Comparison of ENCODE assay signal across 24 cellular contexts in the genomic region with DNA sequence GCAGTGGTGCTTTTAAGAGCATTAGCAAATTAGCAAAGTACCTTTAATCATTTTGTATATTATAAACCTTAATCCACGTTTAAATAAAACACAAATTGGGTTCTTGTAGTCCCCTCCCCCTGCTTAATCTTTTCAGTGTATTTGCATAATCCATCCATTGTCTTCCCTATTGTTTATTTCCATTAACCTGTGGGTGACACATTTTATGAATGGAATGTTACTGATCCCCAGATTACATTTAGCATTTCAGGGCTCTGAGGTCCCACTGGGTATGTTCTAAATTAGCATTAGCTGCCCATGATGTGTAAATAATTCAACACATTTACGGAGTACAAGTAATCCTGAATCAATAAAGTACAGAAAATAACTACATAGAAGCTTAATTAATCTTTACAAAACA.
"Had no signal": no experiment of that assay in that cellular context is flagged by ENCODE, and none has a peak within 500 bp of the region (broad histone marks: within the 10 kb centered on the region; RNA-seq: fewer than 3 reads in every experiment).

No MANE protein-coding gene starts in this region.

- H3K27ac ChIP-seq: adrenal gland, VCaP had no signal

- H3K27me3 ChIP-seq: adrenal gland had no signal

- DNase-seq: activated CD4-positive, alpha-beta T cell treated with anti-CD3 and anti-CD28 coated beads for 36 hours; activated CD4-positive, alpha-beta T cell treated with anti-CD3 and anti-CD28 coated beads, Interleukin-2, amount 50 U/mL, for 1 hour; activated CD8-positive, alpha-beta memory T cell treated with anti-CD3 and anti-CD28 coated beads, Interleukin-2, amount 50 U/mL, for 4 hours; activated CD8-positive, alpha-beta T cell treated with anti-CD3 and anti-CD28 coated beads for 36 hours; activated naive CD4-positive, alpha-beta T cell treated with anti-CD3 and anti-CD28 coated beads, Interleukin-2, amount 50 U/mL, for 16 hours; activated naive CD8-positive, alpha-beta T cell treated with anti-CD3 and anti-CD28 coated beads, Interleukin-2, amount 10 ng/mL, durations not matched to agents 7 days and 5 days; adrenal gland; anterior cingulate cortex; cerebellar nuclear complex; Karpas-422; MM.1S; NCI-H1105; NCI-H1694; NCI-H2029; NCI-H2107; NCI-H2171 treated with DMSO at 0.1 percent for 48 hours; NCI-H226; NCI-H526; PC-3; SHP77; T-cell; T-helper 2 cell; T1000 had no signal

- H3K4me1 Mint-ChIP-seq: activated CD4-positive, alpha-beta T cell treated with anti-CD3 and anti-CD28 coated beads for 36 hours; activated naive CD8-positive, alpha-beta T cell treated with anti-CD3 and anti-CD28 coated beads, Interleukin-2, amount 10 ng/mL, durations not matched to agents 7 days and 5 days; T-cell had no signal

- H3K4me3 ChIP-seq: adrenal gland had no signal

- H3K36me3 ChIP-seq: adrenal gland had no signal

- H3K27me3 Mint-ChIP-seq: activated CD4-positive, alpha-beta T cell treated with anti-CD3 and anti-CD28 coated beads for 36 hours; activated CD8-positive, alpha-beta T cell treated with anti-CD3 and anti-CD28 coated beads for 36 hours; activated naive CD8-positive, alpha-beta T cell treated with anti-CD3 and anti-CD28 coated beads, Interleukin-2, amount 10 ng/mL, durations not matched to agents 7 days and 5 days; T-cell had no signal

- ATAC-seq: activated CD4-positive, alpha-beta T cell treated with anti-CD3 and anti-CD28 coated beads for 36 hours; activated CD8-positive, alpha-beta T cell treated with anti-CD3 and anti-CD28 coated beads for 36 hours; PC-3; T-cell had no signal

- H3K27ac Mint-ChIP-seq: activated CD4-positive, alpha-beta T cell treated with anti-CD3 and anti-CD28 coated beads for 36 hours; activated CD8-positive, alpha-beta T cell treated with anti-CD3 and anti-CD28 coated beads for 36 hours; activated naive CD8-positive, alpha-beta T cell treated with anti-CD3 and anti-CD28 coated beads, Interleukin-2, amount 10 ng/mL, durations not matched to agents 7 days and 5 days; T-cell had no signal

- H3K9me3 ChIP-seq: adrenal gland had no signal

- H3K36me3 Mint-ChIP-seq: activated naive CD8-positive, alpha-beta T cell treated with anti-CD3 and anti-CD28 coated beads, Interleukin-2, amount 10 ng/mL, durations not matched to agents 7 days and 5 days; T-cell had no signal

- H3K9me3 Mint-ChIP-seq: activated naive CD8-positive, alpha-beta T cell treated with anti-CD3 and anti-CD28 coated beads, Interleukin-2, amount 10 ng/mL, durations not matched to agents 7 days and 5 days had no signal

- H3K4me3 Mint-ChIP-seq: activated CD4-positive, alpha-beta T cell treated with anti-CD3 and anti-CD28 coated beads for 36 hours; activated CD8-positive, alpha-beta T cell treated with anti-CD3 and anti-CD28 coated beads for 36 hours; activated naive CD8-positive, alpha-beta T cell treated with anti-CD3 and anti-CD28 coated beads, Interleukin-2, amount 10 ng/mL, durations not matched to agents 7 days and 5 days; T-cell had no signal
